In the genomic region with DNA sequence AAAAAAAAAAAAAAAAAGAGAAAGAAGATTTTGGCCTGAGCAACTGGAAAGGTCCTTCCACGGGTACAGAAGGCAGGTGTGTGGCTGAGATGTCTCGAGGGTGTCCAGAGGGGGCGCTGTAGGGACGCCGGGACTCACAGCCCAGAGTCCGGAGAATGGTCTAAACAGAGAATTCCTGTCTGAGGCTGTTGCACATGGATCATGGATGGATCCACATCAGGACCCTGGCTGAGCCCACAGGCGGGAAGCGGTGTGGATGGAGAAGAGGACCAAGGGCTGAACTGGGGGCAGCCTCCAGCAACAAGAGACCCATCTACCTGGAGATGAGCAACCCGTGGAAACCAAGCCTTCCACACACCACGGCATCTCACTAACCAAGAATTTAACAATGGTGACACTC, we compare ENCODE assay signal across 10 cellular contexts.
DNase-seq lines count a peak whose midpoint lies in the region; ATAC-seq and FAIRE-seq lines count a peak whose summit lies in the region.
"Had no signal": no experiment of that assay in that cellular context is flagged by ENCODE, and none has a peak within 500 bp of the region (broad histone marks: within the 10 kb centered on the region; RNA-seq: fewer than 3 reads in every experiment).

No MANE protein-coding gene starts in this region.

- ATAC-seq in HG03432 (IDR thresholded peaks at IDR 0.05; ENCODE audit: unreplicated experiment) (no peak), HG02678 (IDR thresholded peaks at IDR 0.05; ENCODE audit: unreplicated experiment) (no peak)

- peak; percentile 48 for DNase-seq in COLO668 (lab: John Stamatoyannopoulos, UW; ENCODE audit: unreplicated experiment)
- DNase-seq in GM19239 (ENCODE audit: insufficient read length, low spot score), result peak; percentile 10
- peak; percentile 48 for DNase-seq in RPMI8226
- DNase-seq in iPS-NIHi11 (ENCODE audit: low spot score), result peak; percentile 82
- DNase-seq in NOMO-1 treated with dmso at 0.1 percent for 144 hours (lab: John Stamatoyannopoulos, UW; ENCODE audit: unreplicated experiment), result no peak
- DNase-seq in NCI-H2029 (lab: John Stamatoyannopoulos, UW), result no peak
- DNase-seq: activated CD4-positive, CD25-positive, alpha-beta regulatory T cell; mesenchymal stem cell had no signal

- no peak for FAIRE-seq in GM19239 (lab: Jason Lieb, UNC)

Comparison
In these comparisons a context has a peak if more than half of its experiments do, and no peak if none do; other contexts are left out.
1. DNase-seq: peak in COLO668 (single experiment), GM19239 (single experiment), RPMI8226 (single experiment) and iPS-NIHi11 (single experiment); none in NOMO-1 treated with dmso at 0.1 percent for 144 hours (single experiment) and NCI-H2029 (single experiment).